In the genomic region with DNA sequence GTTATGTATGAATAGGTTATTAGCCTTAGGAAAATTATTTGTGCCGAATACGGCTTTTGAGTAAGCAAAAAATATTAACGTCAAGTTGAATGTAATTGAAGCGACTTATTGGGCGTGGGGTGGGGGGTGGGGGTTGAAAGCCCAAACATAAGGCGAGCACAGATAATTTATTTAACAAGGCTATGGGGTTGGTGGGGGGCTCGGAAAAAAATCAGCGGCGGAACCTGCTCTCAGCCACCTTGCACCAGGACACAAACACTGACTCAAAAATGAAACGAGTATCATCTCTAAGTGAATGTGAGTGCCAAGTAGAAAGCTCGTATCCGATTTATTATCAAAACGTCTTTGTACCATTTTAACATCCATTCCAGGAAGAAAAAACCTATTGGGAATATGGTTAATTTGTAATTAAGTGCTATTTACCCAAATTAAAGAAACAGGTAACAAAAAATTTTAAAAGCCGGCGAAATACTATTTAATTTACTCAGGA, we compare ENCODE assay signal across 8 cellular contexts. TPM values are rescaled to one million over a fixed set of nuclear protein-coding genes. Genes with fewer than 3 reads are reported as not detected.
DNase-seq lines count a peak whose midpoint lies in the region; ATAC-seq and TF ChIP-seq lines count a peak whose summit lies in the region.

No MANE protein-coding gene starts in this region.

- H3K4me1 ChIP-seq in esophagus muscularis mucosa = peaks cover 9 to 19% (median 13%) of the 10 kb centered on the region in 4 donors

- peaks cover 22% of the 10 kb centered on the region for H3K4me1 Mint-ChIP-seq in osteocyte (ENCODE audit: unreplicated experiment)

- no peaks in the 10 kb centered on the region for H3K9me3 Mint-ChIP-seq in osteocyte (ENCODE audit: unreplicated experiment)

- H3K4me3 Mint-ChIP-seq in osteocyte (ENCODE audit: unreplicated experiment) = peak overlapping the region; percentile 78

- peak overlapping the region; percentile 96 to 98 (median 98) for H3K27ac ChIP-seq in esophagus muscularis mucosa (replicated peaks in 1 of 4)

- DNase-seq in NCI-H2171 treated with DMSO at 0.1 percent for 48 hours (lab: John Stamatoyannopoulos, UW) = peak; percentile 41
- no peak for DNase-seq in NCI-H2171 (lab: John Stamatoyannopoulos, UW)
- DNase-seq in RKO (ENCODE audit: low spot score) = peak; percentile 33
- DNase-seq in esophagus muscularis mucosa (ENCODE audit: extremely low spot score) = no peak
- peak; percentile 10 for DNase-seq in osteocyte (ENCODE audit: extremely low spot score, unreplicated experiment)
- DNase-seq in ecto neural progenitor cell (ENCODE audit: low spot score) = no peak

- no peaks in the 10 kb centered on the region for H3K27me3 ChIP-seq in esophagus muscularis mucosa

- H3K36me3 Mint-ChIP-seq in osteocyte (ENCODE audit: unreplicated experiment) = no peaks in the 10 kb centered on the region

- peak overlapping the region; percentile 89 for H3K27ac Mint-ChIP-seq in osteocyte (ENCODE audit: unreplicated experiment)

- no peak for TF ChIP-seq CTCF in esophagus muscularis mucosa (IDR thresholded peaks at IDR 0.05)
- TF ChIP-seq CTCF in osteocyte (IDR thresholded peaks at IDR 0.05) = no peak

- no peaks in the 10 kb centered on the region for H3K36me3 ChIP-seq in esophagus muscularis mucosa

- no peaks in the 10 kb centered on the region for H3K27me3 Mint-ChIP-seq in osteocyte (ENCODE audit: unreplicated experiment)

- no peak for ATAC-seq in HG02973 (IDR thresholded peaks at IDR 0.05; ENCODE audit: unreplicated experiment)
- ATAC-seq in GM21528 (IDR thresholded peaks at IDR 0.05; ENCODE audit: low FRiP score, unreplicated experiment) = no peak

- H3K4me3 ChIP-seq in esophagus muscularis mucosa = peak overlapping the region; percentile 86 to 97 (median 91)

- intact Hi-C loops in esophagus muscularis mucosa (cut with DNase I) = loop anchor here (10.0 kb wide), 3 partner anchors 175 to 755 kb away; a partner anchor contains a TSS

- TF ChIP-seq EP300 in esophagus muscularis mucosa (IDR thresholded peaks at IDR 0.05) = no peak

- H3K9me3 ChIP-seq in esophagus muscularis mucosa = no peaks in the 10 kb centered on the region

- no peak for TF ChIP-seq POLR2A in esophagus muscularis mucosa (IDR thresholded peaks at IDR 0.05; ENCODE audit: low read depth)

- 37% methylated on average over 15 of the region's 15 CpGs for WGBS in esophagus muscularis mucosa

RNA-seq across cellular contexts. Expression of a gene that starts 0.9 kb away (rescaled TPM):
- total RNA-seq in esophagus muscularis mucosa (10 to 100 TPM; 18.9 to 27.5 (median 24.1) TPM), osteocyte (18.6 and 19.8 TPM in 2 replicates)

Comparison
In these comparisons a context has a peak if more than half of its experiments do, and no peak if none do; other contexts are left out.
1. DNase-seq: peak in NCI-H2171 treated with DMSO at 0.1 percent for 48 hours (single experiment), RKO (single experiment) and osteocyte (single experiment); none in NCI-H2171 (single experiment), esophagus muscularis mucosa (single experiment) and ecto neural progenitor cell (single experiment).